In genomic region chr6:21751608-21752007, GRCh38 we compare ENCODE assay signal across 23 cellular contexts.
DNase-seq lines count a peak whose midpoint lies in the region; ATAC-seq and TF ChIP-seq lines count a peak whose summit lies in the region.
"Had no signal": no experiment of that assay in that cellular context is flagged by ENCODE, and none has a peak within 500 bp of the region (broad histone marks: within the 10 kb centered on the region; RNA-seq: fewer than 3 reads in every experiment).

No MANE protein-coding gene starts in this region.

- no peak for ATAC-seq in GM21360 (IDR thresholded peaks at IDR 0.05; ENCODE audit: unreplicated experiment)
- ATAC-seq: heart left ventricle had no signal

- TF ChIP-seq EP300 in esophagus muscularis mucosa (IDR thresholded peaks at IDR 0.05) = no peak

- CTCF ChIA-PET in PC-9 (lab: Charles Lee) = no interaction called here

- no peaks in the 10 kb centered on the region for H4K20me1 ChIP-seq in PC-9 (ENCODE audit: insufficient read depth)

- H3K9me3 ChIP-seq in PC-9 (ENCODE audit: insufficient read depth, low read depth) (no peaks in the 10 kb centered on the region), esophagus muscularis mucosa (no peaks in the 10 kb centered on the region)
- H3K9me3 ChIP-seq: colonic mucosa, heart left ventricle, tibial nerve had no signal

- WGBS in esophagus muscularis mucosa = 92% methylated on average over 6 of the region's 6 CpGs

- H3K36me3 ChIP-seq in PC-9 (ENCODE audit: low read depth) (no peaks in the 10 kb centered on the region), esophagus muscularis mucosa (no peaks in the 10 kb centered on the region)
- H3K36me3 ChIP-seq: brain microvascular endothelial cell, colonic mucosa, heart left ventricle, tibial nerve had no signal

- H3K4me3 ChIP-seq in PC-9 (no peak overlapping the region), esophagus muscularis mucosa (no peak overlapping the region)
- H3K4me3 ChIP-seq: colonic mucosa, heart left ventricle, SK-N-MC, skin epidermis, tibial nerve had no signal

- H3F3A ChIP-seq in PC-9 (ENCODE audit: insufficient read depth, low read depth) = peaks cover 29% of the 10 kb centered on the region; the same call in 1 of the 2 replicates

- H3K27me3 ChIP-seq in PC-9 (ENCODE audit: insufficient read depth, low read depth) (no peaks in the 10 kb centered on the region), esophagus muscularis mucosa (no peaks in the 10 kb centered on the region)
- H3K27me3 ChIP-seq: brain microvascular endothelial cell, colonic mucosa, heart left ventricle, tibial nerve had no signal

- H3K4me2 ChIP-seq in PC-9 = peak overlapping the region; percentile 55

- POLR2A ChIA-PET in PC-9 (lab: Charles Lee; ENCODE audit: unreplicated experiment) = interaction anchor here (0.7 kb wide), 1 partner anchor 158 kb away, joined by 6 read pairs; the partner anchor contains the start of gene SOX4

- H3K9me2 ChIP-seq in PC-9 (ENCODE audit: insufficient read depth) = no peaks in the 10 kb centered on the region

- H3K27ac ChIP-seq in PC-9 = peak overlapping the region; percentile 66; the same call in 1 of the 2 replicates
- no peak overlapping the region for H3K27ac ChIP-seq in esophagus muscularis mucosa (replicated peaks in 1 of 4)
- H3K27ac ChIP-seq: brain microvascular endothelial cell, colonic mucosa, heart left ventricle, SK-N-MC, skin epidermis, tibial nerve had no signal

- peaks cover 66% of the 10 kb centered on the region for H3K4me1 ChIP-seq in PC-9 (replicated peaks; ENCODE audit: insufficient read depth)
- H3K4me1 ChIP-seq in esophagus muscularis mucosa = peaks cover 10 to 49% (median 41%) of the 10 kb centered on the region in 4 donors
- H3K4me1 ChIP-seq: colonic mucosa had no signal

- intact Hi-C loops in PC-9 (cut with micrococcal nuclease; ENCODE audit: unreplicated experiment) (loop anchor here (1.0 to 5.0 kb wide), 3 partner anchors 20 to 154 kb away; no protein-coding TSS in a partner anchor), esophagus muscularis mucosa (cut with DNase I) (no loop called here)

- no peak overlapping the region for H2AFZ ChIP-seq in PC-9

- no peak for TF ChIP-seq POLR2A in esophagus muscularis mucosa (IDR thresholded peaks at IDR 0.05; ENCODE audit: low read depth)

- H3K79me2 ChIP-seq in PC-9 (ENCODE audit: low read depth) = no peaks in the 10 kb centered on the region

- DNase-seq in A172 (ENCODE audit: low spot score) = peak; percentile 36
- DNase-seq in ELF-1 (ENCODE audit: low read depth, low spot score) = peak; percentile 64
- no peak for DNase-seq in PC-9
- peak; percentile 57 for DNase-seq in esophagus muscularis mucosa (ENCODE audit: extremely low spot score)
- no peak for DNase-seq in NCI-H510A treated with DMSO at 0.1 percent for 48 hours (lab: John Stamatoyannopoulos, UW)
- no peak for DNase-seq in activated T-cell treated with anti-CD3 and anti-CD28 coated beads for 4 hours
- DNase-seq in DMS53 treated with DMSO at 0.1 percent for 48 hours (lab: John Stamatoyannopoulos, UW; ENCODE audit: unreplicated experiment) = no peak
- DNase-seq: activated CD4-positive, CD25-positive, alpha-beta regulatory T cell; activated CD8-positive, alpha-beta memory T cell treated with anti-CD3 and anti-CD28 coated beads for 24 hours; brain microvascular endothelial cell; CD8-positive, alpha-beta memory T cell; colonic mucosa; DMS79 treated with DMSO at 0.1 percent for 48 hours; heart left ventricle; immature natural killer cell; MM.1S; NCI-H1694; NCI-H2227 treated with DMSO at 0.1 percent for 48 hours; stimulated activated CD4-positive, alpha-beta T cell treated with anti-CD3 and anti-CD28 coated beads, Interleukin-4, amount 100 ng/mL, for 1 hour had no signal

- TF ChIP-seq CTCF in PC-9 (conservative IDR thresholded peaks at IDR 0.05) (no peak), esophagus muscularis mucosa (IDR thresholded peaks at IDR 0.05) (no peak)

- no TSS peak for BruUV-seq in PC-9 (replicated peaks; lab: Mats Ljungman, UMichigan)

Comparison
In these comparisons a context has a peak if more than half of its experiments do, and no peak if none do; other contexts are left out.
1. DNase-seq: peak in A172 (single experiment), ELF-1 (single experiment) and esophagus muscularis mucosa (single experiment); none in PC-9 (0 of 2), NCI-H510A treated with DMSO at 0.1 percent for 48 hours (single experiment), activated T-cell treated with anti-CD3 and anti-CD28 coated beads for 4 hours (single experiment) and DMS53 treated with DMSO at 0.1 percent for 48 hours (single experiment).